26 cellular contexts compared by ENCODE assay signal in genomic region chr4:620201-620600, GRCh38. TPM values are rescaled to one million over a fixed set of nuclear protein-coding genes. Genes with fewer than 3 reads are reported as not detected.
DNase-seq lines count a peak whose midpoint lies in the region; ATAC-seq and TF ChIP-seq lines count a peak whose summit lies in the region.
"Had no signal": no experiment of that assay in that cellular context is flagged by ENCODE, and none has a peak within 500 bp of the region (broad histone marks: within the 10 kb centered on the region; RNA-seq: fewer than 3 reads in every experiment).

No MANE protein-coding gene starts in this region.

- no peak for TF ChIP-seq POLR2A in suprapubic skin (IDR thresholded peaks at IDR 0.05)

- H3K36me3 ChIP-seq in suprapubic skin, result no peaks in the 10 kb centered on the region

- no peak for TF ChIP-seq EP300 in suprapubic skin (IDR thresholded peaks at IDR 0.05)

- H3K27me3 ChIP-seq in dorsolateral prefrontal cortex (no peaks in the 10 kb centered on the region), suprapubic skin (peaks cover 28% of the 10 kb centered on the region)

- intact Hi-C loops in dorsolateral prefrontal cortex (cut with DNase I), result no loop called here

- TF ChIP-seq CTCF in dorsolateral prefrontal cortex (IDR thresholded peaks at IDR 0.05 in 54 of 56, conservative IDR thresholded peaks at IDR 0.05 in 2 of 56; ENCODE audit: low read depth in 1 of 56, partially characterized antibody in 56 of 56) (no peak), suprapubic skin (IDR thresholded peaks at IDR 0.05) (no peak)

- H3K4me1 ChIP-seq in suprapubic skin, result no peaks in the 10 kb centered on the region

- no peaks in the 10 kb centered on the region for H3K9me3 ChIP-seq in suprapubic skin

- H3K4me3 ChIP-seq in dorsolateral prefrontal cortex (no peak overlapping the region), suprapubic skin (no peak overlapping the region)
- H3K4me3 ChIP-seq: GM12878, GM23338 had no signal

- peak; percentile 18 for DNase-seq in activated CD8-positive, alpha-beta memory T cell treated with anti-CD3 and anti-CD28 coated beads, Interleukin-2, amount 50 U/mL, for 48 hours
- DNase-seq in activated CD8-positive, alpha-beta memory T cell treated with anti-CD3 and anti-CD28 coated beads for 24 hours, result no peak
- DNase-seq in dorsolateral prefrontal cortex (peak in 6 of 10 donors; percentile 9 to 22 (median 16)), mesenteric fat pad (ENCODE audit: low spot score) (peak; percentile 84), suprapubic skin (ENCODE audit: low spot score in 2 of 2) (peak; percentile 20 to 49)
- DNase-seq in NK-92 treated with Interleukin-12 subunit alpha and Interleukin-12 subunit beta, amount 100 ng/mL, for 24 hours (lab: John Stamatoyannopoulos, UW), result no peak
- DNase-seq: DMS 273 treated with DMSO at 0.1 percent for 48 hours, DMS79, EL, GDM1, MM.1S, NCI-H2029, NCI-H446 treated with DMSO at 0.1 percent for 48 hours, NCI-H526, SHP77 treated with DMSO at 0.1 percent for 48 hours had no signal

- 75% methylated on average over 11 of the region's 11 CpGs for WGBS in suprapubic skin

- ATAC-seq in HG03108 (IDR thresholded peaks at IDR 0.05; ENCODE audit: unreplicated experiment), result no peak
- ATAC-seq: GM12878, GM23338, HCT116, Panc1 had no signal

- H3K27ac ChIP-seq in dorsolateral prefrontal cortex (peak overlapping the region in 2 of 59 donors; percentile 50 to 66), suprapubic skin (no peak overlapping the region)
- H3K27ac ChIP-seq: 22Rv1, C4-2B, KMS-11, RWPE1 had no signal

RNA-seq across cellular contexts. Expression of gene PDE6B, which starts 5.2 kb away (rescaled TPM):
- total RNA-seq in dorsolateral prefrontal cortex, result 10 to 100 TPM in 116 of 120 experiments, 1 to 10 TPM in 4; 6.4 to 96.3 (median 26.0) TPM
- 2.9 TPM for total RNA-seq in mesenteric fat pad
- total RNA-seq in suprapubic skin, result 1 to 10 TPM in 1 of 4 donors, under 1 TPM in 1, not detected in 2; 0.95 to 9.5 TPM

RNA-seq across cellular contexts. Expression of gene TMEM271, which starts 44.1 kb away (rescaled TPM):
- total RNA-seq in dorsolateral prefrontal cortex, result 10 to 100 TPM in 119 of 120 experiments, 1 to 10 TPM in 1; 8.4 to 36.5 (median 24.2) TPM
- not detected for total RNA-seq in mesenteric fat pad
- total RNA-seq in suprapubic skin, result 1 to 10 TPM in 3 of 4 donors, under 1 TPM in 1; 0.40 to 8.7 (median 3.5) TPM
- total RNA-seq: B cell; CD8-positive, alpha-beta memory T cell; GM12878; GM23338 had no signal

RNA-seq across cellular contexts. Expression of gene ATP5ME, which starts 53.9 kb away (rescaled TPM):
- 100 to 1,000 TPM; 167 to 373 (median 261) TPM for total RNA-seq in dorsolateral prefrontal cortex
- total RNA-seq in mesenteric fat pad, result 210 TPM
- total RNA-seq in suprapubic skin, result 100 to 1,000 TPM in 2 of 4 donors, 10 to 100 TPM in 2; 60.2 to 167 (median 102) TPM

RNA-seq across cellular contexts. Expression of gene MYL5, which starts 54.1 kb away (rescaled TPM):
- 10 to 100 TPM in 92 of 120 experiments, 1 to 10 TPM in 28; 5.0 to 32.6 (median 13.8) TPM for total RNA-seq in dorsolateral prefrontal cortex
- 16.5 TPM for total RNA-seq in mesenteric fat pad
- total RNA-seq in suprapubic skin, result 10 to 100 TPM in 2 of 4 donors, 1 to 10 TPM in 2; 5.3 to 20.4 (median 10.5) TPM

Comparison
In these comparisons a context has a peak if more than half of its experiments do, and no peak if none do; other contexts are left out.
1. DNase-seq: peak in activated CD8-positive, alpha-beta memory T cell treated with anti-CD3 and anti-CD28 coated beads, Interleukin-2, amount 50 U/mL, for 48 hours (single experiment), dorsolateral prefrontal cortex (6 of 10), mesenteric fat pad (single experiment) and suprapubic skin (2 of 2); none in activated CD8-positive, alpha-beta memory T cell treated with anti-CD3 and anti-CD28 coated beads for 24 hours (single experiment) and NK-92 treated with Interleukin-12 subunit alpha and Interleukin-12 subunit beta, amount 100 ng/mL, for 24 hours (single experiment).